1 cellular context compared by ENCODE assay signal in the genomic region with DNA sequence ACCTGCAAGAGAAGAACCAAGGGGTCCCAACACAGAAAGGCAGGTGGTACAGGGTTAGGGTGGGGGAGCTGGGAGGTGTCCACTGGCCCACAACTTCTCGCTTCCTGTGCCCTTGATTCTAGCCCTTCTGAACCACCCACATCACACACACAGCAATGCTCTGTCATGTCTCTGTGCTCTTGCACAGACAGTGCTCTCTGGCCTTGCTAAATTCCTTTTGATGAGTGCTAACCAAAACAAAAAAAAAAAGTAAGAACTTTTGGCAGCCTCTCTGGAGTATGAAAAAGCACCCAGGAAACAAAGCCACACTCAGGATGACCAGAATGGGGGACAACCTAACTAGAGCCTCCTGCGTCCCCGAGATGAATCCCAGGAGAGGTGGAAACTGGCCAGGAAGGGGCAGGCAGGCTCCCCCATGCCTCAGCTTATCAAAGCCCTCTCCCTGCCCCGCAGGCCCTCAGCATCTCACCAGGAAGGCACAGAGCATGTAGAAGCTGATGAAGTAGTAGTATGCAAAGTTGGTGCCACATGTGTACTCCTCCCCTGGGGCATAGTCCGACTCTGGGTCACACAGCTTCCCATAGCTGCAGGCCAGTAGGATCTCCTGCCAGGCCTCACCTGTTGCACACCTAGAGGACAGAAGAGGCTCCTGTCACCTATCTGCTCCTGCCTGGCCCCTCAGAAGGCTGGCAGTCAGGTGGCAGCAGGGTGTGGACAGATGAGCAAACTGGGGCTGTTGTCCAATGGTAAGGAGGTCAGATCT.
TF ChIP-seq lines count a peak whose summit lies in the region.

No MANE protein-coding gene starts in this region.

TF ChIP-seq in GM12878, 131 proteins besides CTCF, POLR2A, EP300 and RAD21 (continued from another document):
- no peak for TF ChIP-seq SMARCA5 (IDR thresholded peaks at IDR 0.05)
- no peak for TF ChIP-seq HDAC6 (IDR thresholded peaks at IDR 0.05; ENCODE audit: unreplicated experiment)
- no peak for TF ChIP-seq HDGF (IDR thresholded peaks at IDR 0.05)
- TF ChIP-seq, protein P1, sequence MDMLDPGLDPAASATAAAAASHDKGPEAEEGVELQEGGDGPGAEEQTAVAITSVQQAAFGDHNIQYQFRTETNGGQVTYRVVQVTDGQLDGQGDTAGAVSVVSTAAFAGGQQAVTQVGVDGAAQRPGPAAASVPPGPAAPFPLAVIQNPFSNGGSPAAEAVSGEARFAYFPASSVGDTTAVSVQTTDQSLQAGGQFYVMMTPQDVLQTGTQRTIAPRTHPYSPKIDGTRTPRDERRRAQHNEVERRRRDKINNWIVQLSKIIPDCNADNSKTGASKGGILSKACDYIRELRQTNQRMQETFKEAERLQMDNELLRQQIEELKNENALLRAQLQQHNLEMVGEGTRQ (IDR thresholded peaks at IDR 0.05; ENCODE audit: borderline replicate concordance, low read depth, low read length) = no peak
- TF ChIP-seq SIN3A (IDR thresholded peaks at IDR 0.05; ENCODE audit: low read depth, low read length) = no peak
- TF ChIP-seq PBX3 (IDR thresholded peaks at IDR 0.05; ENCODE audit: insufficient replicate concordance, low read depth, low read length) = no peak
- TF ChIP-seq SUPT20H (IDR thresholded peaks at IDR 0.05; ENCODE audit: borderline replicate concordance, control insufficient read depth, low read depth, low read length) = no peak
- TF ChIP-seq, protein P2, sequence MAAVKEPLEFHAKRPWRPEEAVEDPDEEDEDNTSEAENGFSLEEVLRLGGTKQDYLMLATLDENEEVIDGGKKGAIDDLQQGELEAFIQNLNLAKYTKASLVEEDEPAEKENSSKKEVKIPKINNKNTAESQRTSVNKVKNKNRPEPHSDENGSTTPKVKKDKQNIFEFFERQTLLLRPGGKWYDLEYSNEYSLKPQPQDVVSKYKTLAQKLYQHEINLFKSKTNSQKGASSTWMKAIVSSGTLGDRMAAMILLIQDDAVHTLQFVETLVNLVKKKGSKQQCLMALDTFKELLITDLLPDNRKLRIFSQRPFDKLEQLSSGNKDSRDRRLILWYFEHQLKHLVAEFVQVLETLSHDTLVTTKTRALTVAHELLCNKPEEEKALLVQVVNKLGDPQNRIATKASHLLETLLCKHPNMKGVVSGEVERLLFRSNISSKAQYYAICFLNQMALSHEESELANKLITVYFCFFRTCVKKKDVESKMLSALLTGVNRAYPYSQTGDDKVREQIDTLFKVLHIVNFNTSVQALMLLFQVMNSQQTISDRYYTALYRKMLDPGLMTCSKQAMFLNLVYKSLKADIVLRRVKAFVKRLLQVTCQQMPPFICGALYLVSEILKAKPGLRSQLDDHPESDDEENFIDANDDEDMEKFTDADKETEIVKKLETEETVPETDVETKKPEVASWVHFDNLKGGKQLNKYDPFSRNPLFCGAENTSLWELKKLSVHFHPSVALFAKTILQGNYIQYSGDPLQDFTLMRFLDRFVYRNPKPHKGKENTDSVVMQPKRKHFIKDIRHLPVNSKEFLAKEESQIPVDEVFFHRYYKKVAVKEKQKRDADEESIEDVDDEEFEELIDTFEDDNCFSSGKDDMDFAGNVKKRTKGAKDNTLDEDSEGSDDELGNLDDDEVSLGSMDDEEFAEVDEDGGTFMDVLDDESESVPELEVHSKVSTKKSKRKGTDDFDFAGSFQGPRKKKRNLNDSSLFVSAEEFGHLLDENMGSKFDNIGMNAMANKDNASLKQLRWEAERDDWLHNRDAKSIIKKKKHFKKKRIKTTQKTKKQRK (IDR thresholded peaks at IDR 0.05; ENCODE audit: low read depth, low read length) = no peak
- TF ChIP-seq, protein P3, sequence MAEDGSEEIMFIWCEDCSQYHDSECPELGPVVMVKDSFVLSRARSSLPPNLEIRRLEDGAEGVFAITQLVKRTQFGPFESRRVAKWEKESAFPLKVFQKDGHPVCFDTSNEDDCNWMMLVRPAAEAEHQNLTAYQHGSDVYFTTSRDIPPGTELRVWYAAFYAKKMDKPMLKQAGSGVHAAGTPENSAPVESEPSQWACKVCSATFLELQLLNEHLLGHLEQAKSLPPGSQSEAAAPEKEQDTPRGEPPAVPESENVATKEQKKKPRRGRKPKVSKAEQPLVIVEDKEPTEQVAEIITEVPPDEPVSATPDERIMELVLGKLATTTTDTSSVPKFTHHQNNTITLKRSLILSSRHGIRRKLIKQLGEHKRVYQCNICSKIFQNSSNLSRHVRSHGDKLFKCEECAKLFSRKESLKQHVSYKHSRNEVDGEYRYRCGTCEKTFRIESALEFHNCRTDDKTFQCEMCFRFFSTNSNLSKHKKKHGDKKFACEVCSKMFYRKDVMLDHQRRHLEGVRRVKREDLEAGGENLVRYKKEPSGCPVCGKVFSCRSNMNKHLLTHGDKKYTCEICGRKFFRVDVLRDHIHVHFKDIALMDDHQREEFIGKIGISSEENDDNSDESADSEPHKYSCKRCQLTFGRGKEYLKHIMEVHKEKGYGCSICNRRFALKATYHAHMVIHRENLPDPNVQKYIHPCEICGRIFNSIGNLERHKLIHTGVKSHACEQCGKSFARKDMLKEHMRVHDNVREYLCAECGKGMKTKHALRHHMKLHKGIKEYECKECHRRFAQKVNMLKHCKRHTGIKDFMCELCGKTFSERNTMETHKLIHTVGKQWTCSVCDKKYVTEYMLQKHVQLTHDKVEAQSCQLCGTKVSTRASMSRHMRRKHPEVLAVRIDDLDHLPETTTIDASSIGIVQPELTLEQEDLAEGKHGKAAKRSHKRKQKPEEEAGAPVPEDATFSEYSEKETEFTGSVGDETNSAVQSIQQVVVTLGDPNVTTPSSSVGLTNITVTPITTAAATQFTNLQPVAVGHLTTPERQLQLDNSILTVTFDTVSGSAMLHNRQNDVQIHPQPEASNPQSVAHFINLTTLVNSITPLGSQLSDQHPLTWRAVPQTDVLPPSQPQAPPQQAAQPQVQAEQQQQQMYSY (CRISPR knock-in tag; IDR thresholded peaks at IDR 0.05) = no peak
- no peak for TF ChIP-seq RB1 (IDR thresholded peaks at IDR 0.05; ENCODE audit: borderline replicate concordance)
- no peak for TF ChIP-seq MYB (IDR thresholded peaks at IDR 0.05; ENCODE audit: borderline replicate concordance, low read depth, low read length)
- TF ChIP-seq PML (IDR thresholded peaks at IDR 0.05; ENCODE audit: low read length) = no peak
- TF ChIP-seq IRF4 (IDR thresholded peaks at IDR 0.05; ENCODE audit: low read depth, low read length) = no peak
- no peak for TF ChIP-seq ATF7 (IDR thresholded peaks at IDR 0.05; ENCODE audit: low read depth)
- no peak for TF ChIP-seq PAX5 (IDR thresholded peaks at IDR 0.05; ENCODE audit: borderline replicate concordance, low read depth, low read length)
